ENCODE assay signal across 1 cellular context in genomic region chr22:20742764-20743163, GRCh38.
A peak's percentile ranks its signal among the peaks of the same experiment; 100 is the strongest.
TF ChIP-seq lines count a peak whose summit lies in the region.

No MANE protein-coding gene starts in this region.

TF ChIP-seq in K562, 482 proteins besides CTCF, POLR2A, EP300 and RAD21:
- TF ChIP-seq ZNF277 (CRISPR knock-in tag; IDR thresholded peaks at IDR 0.05; ENCODE audit: borderline replicate concordance) (peak; percentile 78), ZNF133 (CRISPR knock-in tag; IDR thresholded peaks at IDR 0.05) (no peak), ZNF707 (CRISPR knock-in tag; conservative IDR thresholded peaks at IDR 0.05) (peak; percentile 64; the same call in 1 of the 2 replicates), RBM17 (IDR thresholded peaks at IDR 0.05; ENCODE audit: borderline replicate concordance, low read depth, low read length) (no peak), PPARD (CRISPR knock-in tag; IDR thresholded peaks at IDR 0.05) (peak; percentile 46; the same call in 1 of the 2 replicates), TSC22D4 (tag; IDR thresholded peaks at IDR 0.05) (0 out of 2 replicates have a peak, but pooled peaks have one; percentile 22), SMAD2 (IDR thresholded peaks at IDR 0.05; ENCODE audit: low read depth, low read length) (no peak), OTX1 (CRISPR knock-in tag; IDR thresholded peaks at IDR 0.05) (0 out of 2 replicates have a peak, but pooled peaks have one; percentile 47), ZNF174 (CRISPR knock-in tag; IDR thresholded peaks at IDR 0.05) (no peak), BMI1 (IDR thresholded peaks at IDR 0.05; ENCODE audit: low read length) (no peak), ZFP1 (CRISPR knock-in tag; IDR thresholded peaks at IDR 0.05) (0 out of 2 replicates have a peak, but pooled peaks have one; percentile 24)
TF ChIP-seq in K562: peak in this region for 6.
